Comparison of ENCODE assay signal across 13 cellular contexts in the genomic region with DNA sequence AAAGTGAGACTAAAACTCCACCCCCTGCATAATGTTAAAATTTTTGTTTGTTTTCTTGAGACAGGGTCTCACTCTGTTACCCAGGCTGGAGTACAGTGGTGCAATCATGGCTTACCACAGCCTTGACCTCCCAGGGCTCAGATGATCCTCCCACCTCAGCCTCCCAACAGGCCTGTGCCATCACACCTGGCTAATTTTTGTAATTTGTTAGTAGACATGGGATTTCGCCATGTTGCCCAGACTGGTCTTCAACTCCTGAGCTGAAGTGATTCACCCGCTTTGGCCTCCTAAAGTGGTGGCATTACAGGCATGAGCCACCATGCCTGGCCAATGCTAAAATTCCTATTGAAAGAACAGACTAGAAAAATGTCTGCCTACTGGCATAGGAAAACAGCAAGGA.
DNase-seq lines count a peak whose midpoint lies in the region; ATAC-seq, FAIRE-seq and TF ChIP-seq lines count a peak whose summit lies in the region.
"Had no signal": no experiment of that assay in that cellular context is flagged by ENCODE, and none has a peak within 500 bp of the region (broad histone marks: within the 10 kb centered on the region; RNA-seq: fewer than 3 reads in every experiment).

No MANE protein-coding gene starts in this region.

- no peaks in the 10 kb centered on the region for H3K27me3 Mint-ChIP-seq in activated B cell treated with CpG ODN at 0.5 μM for 24 hours

- no peaks in the 10 kb centered on the region for H3K9me3 Mint-ChIP-seq in activated B cell treated with CpG ODN at 0.5 μM for 24 hours
- H3K9me3 Mint-ChIP-seq: nephron had no signal

- no peak for FAIRE-seq in small intestine (lab: Jason Lieb, UNC)

- CTCF ChIA-PET in activated B cell treated with CpG ODN at 0.5 μM for 24 hours (lab: Charles Lee) = interaction anchor here (1.5 to 4.8 kb wide), 4 partner anchors 291 to 484 kb away, joined by 3 to 94 read pairs (median 36); no protein-coding TSS in a partner anchor

- H3K9me3 ChIP-seq in right lobe of liver (no peaks in the 10 kb centered on the region), small intestine (ENCODE audit: control insufficient read depth, low read depth) (no peaks in the 10 kb centered on the region)

- ATAC-seq in activated B cell treated with CpG ODN at 0.5 μM for 24 hours (ENCODE audit: low read depth) (no peak), right lobe of liver (no peak)

- POLR2A ChIA-PET in activated B cell treated with CpG ODN at 0.5 μM for 24 hours (lab: Charles Lee) = interaction anchor here (0.7 to 2.9 kb wide), 3 partner anchors 371 to 485 kb away, joined by 6 to 16 read pairs (median 13); no protein-coding TSS in a partner anchor

- H3K4me3 ChIP-seq in right lobe of liver (no peak overlapping the region), small intestine (ENCODE audit: low read depth in 1 of 2, low read length in 2 of 2) (no peak overlapping the region)

- no peaks in the 10 kb centered on the region for H3K36me3 ChIP-seq in right lobe of liver
- peaks cover 0 to 5% of the 10 kb centered on the region in 2 donors for H3K36me3 ChIP-seq in small intestine (ENCODE audit: control insufficient read depth in 2 of 2, insufficient read depth in 2 of 2, low read length in 2 of 2)

- H3K27ac ChIP-seq in right lobe of liver (peak overlapping the region; percentile 45 to 69 (median 62)), small intestine (ENCODE audit: low read depth in 1 of 2, low read length in 1 of 2) (no peak overlapping the region)

- TF ChIP-seq CTCF in activated B cell treated with CpG ODN at 0.5 μM for 24 hours (IDR thresholded peaks at IDR 0.05) (no peak), right lobe of liver (IDR thresholded peaks at IDR 0.05) (no peak)

- peaks cover 33% of the 10 kb centered on the region for H3K4me1 Mint-ChIP-seq in activated B cell treated with CpG ODN at 0.5 μM for 24 hours

- peak overlapping the region; percentile 53 for H3K27ac Mint-ChIP-seq in activated B cell treated with CpG ODN at 0.5 μM for 24 hours

- peaks cover 23% of the 10 kb centered on the region for H3K36me3 Mint-ChIP-seq in activated B cell treated with CpG ODN at 0.5 μM for 24 hours (ENCODE audit: low read depth)

- DNase-seq in CD1c-positive myeloid dendritic cell (ENCODE audit: extremely low spot score) = peak; percentile 16
- peak; percentile 27 for DNase-seq in H4 (ENCODE audit: low spot score)
- DNase-seq in activated B cell treated with CpG ODN at 0.5 μM for 24 hours = no peak
- DNase-seq in right lobe of liver = no peak
- no peak for DNase-seq in NCI-H1105 treated with DMSO at 0.1 percent for 48 hours (lab: John Stamatoyannopoulos, UW)
- DNase-seq in NCI-H526 treated with DMSO at 0.1 percent for 48 hours (lab: John Stamatoyannopoulos, UW) = no peak
- no peak for DNase-seq in NCI-H1417 treated with DMSO at 0.1 percent for 48 hours (lab: John Stamatoyannopoulos, UW)
- no peak for DNase-seq in small intestine
- DNase-seq: KG1, NCI-H2081, SHP77 treated with DMSO at 0.1 percent for 48 hours, substantia nigra had no signal

- no peaks in the 10 kb centered on the region for H3K27me3 ChIP-seq in right lobe of liver
- no peaks in the 10 kb centered on the region for H3K27me3 ChIP-seq in small intestine (ENCODE audit: control insufficient read depth in 2 of 2, insufficient read depth in 2 of 2, low read length in 2 of 2)

- TF ChIP-seq POLR2A in right lobe of liver (IDR thresholded peaks at IDR 0.05) = no peak

- intact Hi-C loops in activated B cell treated with CpG ODN at 0.5 μM for 24 hours (cut with micrococcal nuclease) = loop anchor here (5.0 to 10.0 kb wide), 2 partner anchors 471 to 668 kb away; no protein-coding TSS in a partner anchor
- intact Hi-C loops in right lobe of liver (cut with DNase I) = loop anchor here in 1 of 2 donors (10.0 kb wide), 1 partner anchor 288 kb away; no protein-coding TSS in a partner anchor

- 88% methylated on average over 2 of the region's 2 CpGs for WGBS in right lobe of liver (ENCODE audit: insufficient coverage, low coverage, low lambda C conversion rate, missing lambda C conversion rate)
- 96 to 97% (median 96%) methylated on average over 2 of the region's 2 CpGs for WGBS in small intestine, 3 donors

- H3K4me1 ChIP-seq in right lobe of liver (peaks cover 0 to 56% (median 21%) of the 10 kb centered on the region in 4 donors), small intestine (ENCODE audit: control insufficient read depth in 2 of 2, insufficient read depth in 1 of 2, low read depth in 1 of 2, low read length in 1 of 2) (peaks cover 0 to 2% of the 10 kb centered on the region in 2 donors)

- H3K4me3 Mint-ChIP-seq in activated B cell treated with CpG ODN at 0.5 μM for 24 hours = no peak overlapping the region
- H3K4me3 Mint-ChIP-seq: nephron had no signal

Comparison
In these comparisons a context has a peak if more than half of its experiments do, and no peak if none do; other contexts are left out.
1. DNase-seq: peak in CD1c-positive myeloid dendritic cell (single experiment) and H4 (single experiment); none in activated B cell treated with CpG ODN at 0.5 μM for 24 hours (single experiment), right lobe of liver (0 of 3), NCI-H1105 treated with DMSO at 0.1 percent for 48 hours (single experiment), NCI-H526 treated with DMSO at 0.1 percent for 48 hours (single experiment), NCI-H1417 treated with DMSO at 0.1 percent for 48 hours (single experiment) and small intestine (single experiment).
2. H3K27ac ChIP-seq: peak in right lobe of liver (3 of 3); none in small intestine (0 of 2).